In genomic region chr20:64080813-64081619, GRCh38 we compare ENCODE assay signal across 13 cellular contexts. TPM values are rescaled to one million over a fixed set of nuclear protein-coding genes. Genes with fewer than 3 reads are reported as not detected.
DNase-seq lines count a peak whose midpoint lies in the region; ATAC-seq lines count a peak whose summit lies in the region.
"Had no signal": no experiment of that assay in that cellular context is flagged by ENCODE, and none has a peak within 500 bp of the region (broad histone marks: within the 10 kb centered on the region; RNA-seq: fewer than 3 reads in every experiment).

No MANE protein-coding gene starts in this region.

- H2AFZ ChIP-seq in ACC112 (ENCODE audit: low read length, unreplicated experiment) = no peak overlapping the region

- no peak for DNase-seq in H7
- DNase-seq in activated naive CD8-positive, alpha-beta T cell treated with anti-CD3 and anti-CD28 coated beads for 36 hours = no peak
- no peak for DNase-seq in naive B cell
- no peak for DNase-seq in left colon
- DNase-seq in effector CD8-positive, alpha-beta T cell (lab: John Stamatoyannopoulos, UW) = no peak
- DNase-seq in D341Med (ENCODE audit: low spot score) = no peak
- DNase-seq: NCI-H1092; SJCRH30; stimulated activated CD4-positive, alpha-beta T cell treated with anti-CD3 and anti-CD28 coated beads, Interleukin-15, amount 100 ng/mL, for 24 hours had no signal

- H3K4me3 ChIP-seq in ACC112 (ENCODE audit: low read depth, low read length) (peak overlapping the region; percentile 75; the same call in 1 of the 2 replicates), H7 (ENCODE audit: insufficient read depth, low read depth, low read length) (peak overlapping the region; percentile 79)

- H3K36me3 ChIP-seq in ACC112 (ENCODE audit: insufficient read depth, low read length) (no peaks in the 10 kb centered on the region), H7 (replicated peaks; ENCODE audit: control insufficient read depth, insufficient read depth, low read length) (no peaks in the 10 kb centered on the region)
- H3K36me3 ChIP-seq: SJCRH30 had no signal

- peaks cover 28% of the 10 kb centered on the region for H3K27me3 Mint-ChIP-seq in activated naive CD8-positive, alpha-beta T cell treated with anti-CD3 and anti-CD28 coated beads for 36 hours
- peaks cover 0 to 13% (median 6%) of the 10 kb centered on the region in 3 donors for H3K27me3 Mint-ChIP-seq in naive B cell

- peak overlapping the region; percentile 21 for H3K27ac Mint-ChIP-seq in activated naive CD8-positive, alpha-beta T cell treated with anti-CD3 and anti-CD28 coated beads for 36 hours
- peak overlapping the region; percentile 71 to 97 (median 94) for H3K27ac Mint-ChIP-seq in naive B cell

- H3K4me1 Mint-ChIP-seq in activated naive CD8-positive, alpha-beta T cell treated with anti-CD3 and anti-CD28 coated beads for 36 hours = peaks cover 30% of the 10 kb centered on the region
- peaks cover 41 to 58% (median 55%) of the 10 kb centered on the region in 3 donors for H3K4me1 Mint-ChIP-seq in naive B cell

- peaks cover 23% of the 10 kb centered on the region for H3K4me1 ChIP-seq in ACC112 (ENCODE audit: control insufficient read depth, insufficient read depth, low read length, unreplicated experiment)

- H3K4me3 Mint-ChIP-seq in activated naive CD8-positive, alpha-beta T cell treated with anti-CD3 and anti-CD28 coated beads for 36 hours = peak overlapping the region; percentile 62
- H3K4me3 Mint-ChIP-seq in naive B cell = peak overlapping the region; percentile 77 to 92 (median 84)

- ATAC-seq in naive B cell (ENCODE audit: low read depth in 2 of 2) (no peak), HG03095 (IDR thresholded peaks at IDR 0.05; ENCODE audit: unreplicated experiment) (no peak), left colon (no peak)

- peaks cover 5% of the 10 kb centered on the region for H3K79me2 ChIP-seq in ACC112 (ENCODE audit: control insufficient read depth, insufficient read depth, low read length, unreplicated experiment)

- no peaks in the 10 kb centered on the region for H3K36me3 Mint-ChIP-seq in activated naive CD8-positive, alpha-beta T cell treated with anti-CD3 and anti-CD28 coated beads for 36 hours
- no peaks in the 10 kb centered on the region for H3K36me3 Mint-ChIP-seq in naive B cell

- H3K9me3 Mint-ChIP-seq in activated naive CD8-positive, alpha-beta T cell treated with anti-CD3 and anti-CD28 coated beads for 36 hours = no peaks in the 10 kb centered on the region
- no peaks in the 10 kb centered on the region for H3K9me3 Mint-ChIP-seq in naive B cell

- H3K27me3 ChIP-seq in ACC112 (ENCODE audit: insufficient read depth, low read length) (peaks cover 24% of the 10 kb centered on the region), H7 (ENCODE audit: control insufficient read depth, insufficient read depth, low read length) (peaks cover 38% of the 10 kb centered on the region)

- H3K27ac ChIP-seq in ACC112 (ENCODE audit: low read depth, low read length) = no peak overlapping the region
- H3K27ac ChIP-seq: SJCRH30 had no signal

- intact Hi-C loops in left colon (cut with DNase I, micrococcal nuclease) = no loop called here

RNA-seq across cellular contexts. Expression of gene OPRL1, which starts 1.1 kb away (rescaled TPM):
- 2.4 and 4.4 TPM in 2 replicates for total RNA-seq in H7 (2014; rRNA removed; shearing (Covaris generic))
- under 1 TPM; 0.16 to 0.25 TPM for total RNA-seq in activated naive CD8-positive, alpha-beta T cell treated with anti-CD3 and anti-CD28 coated beads for 36 hours
- 1 to 10 TPM in 5 of 6 donors, under 1 TPM in 1; 0.91 to 3.4 (median 2.3) TPM for polyA plus RNA-seq in naive B cell (ENCODE audit: low read depth in 6 of 6)
- total RNA-seq in left colon = under 1 TPM; 0.15 to 0.17 TPM

RNA-seq across cellular contexts. Expression of gene RGS19, which starts 1.7 kb away (rescaled TPM):
- total RNA-seq in H7 (2014; rRNA removed; shearing (Covaris generic)) = 24.3 and 27.0 TPM in 2 replicates
- 10 to 100 TPM; 26.4 to 31.8 TPM for total RNA-seq in activated naive CD8-positive, alpha-beta T cell treated with anti-CD3 and anti-CD28 coated beads for 36 hours
- 100 to 1,000 TPM; 112 to 170 (median 132) TPM for polyA plus RNA-seq in naive B cell (ENCODE audit: low read depth in 6 of 6)
- 1 to 10 TPM; 3.4 to 5.9 TPM for total RNA-seq in left colon

RNA-seq across cellular contexts. Expression of gene LKAAEAR1, which starts 3.2 kb away (rescaled TPM):
- total RNA-seq in H7 (2014; rRNA removed; shearing (Covaris generic)) = 0.45 TPM in 1 of 2 replicates, not detected in the other
- total RNA-seq in activated naive CD8-positive, alpha-beta T cell treated with anti-CD3 and anti-CD28 coated beads for 36 hours = under 1 TPM; 0.47 to 0.50 TPM
- polyA plus RNA-seq in naive B cell (ENCODE audit: low read depth in 6 of 6) = under 1 TPM in 1 of 6 donors, not detected in 5; 0.47 TPM
- total RNA-seq in left colon = not detected
- total RNA-seq: SJCRH30, urinary bladder had no signal

RNA-seq across cellular contexts. Expression of gene TCEA2, which starts 18.0 kb away (rescaled TPM):
- 27.3 and 29.4 TPM in 2 replicates for total RNA-seq in H7 (2014; rRNA removed; shearing (Covaris generic))
- 10 to 100 TPM; 37.8 to 38.6 TPM for total RNA-seq in activated naive CD8-positive, alpha-beta T cell treated with anti-CD3 and anti-CD28 coated beads for 36 hours
- polyA plus RNA-seq in naive B cell (ENCODE audit: low read depth in 6 of 6) = 10 to 100 TPM; 30.2 to 51.5 (median 41.4) TPM
- 1 to 10 TPM; 7.9 to 9.9 TPM for total RNA-seq in left colon

RNA-seq across cellular contexts. Expression of gene NPBWR2, which starts 26.3 kb away (rescaled TPM):
- total RNA-seq in H7 (2014; rRNA removed; shearing (Covaris generic)) = not detected in 2 replicates
- not detected for total RNA-seq in activated naive CD8-positive, alpha-beta T cell treated with anti-CD3 and anti-CD28 coated beads for 36 hours
- polyA plus RNA-seq in naive B cell (ENCODE audit: low read depth in 6 of 6) = not detected
- total RNA-seq in left colon = not detected
- total RNA-seq: left lung, SJCRH30, urinary bladder had no signal
- polyA plus RNA-seq: urinary bladder had no signal
